In the genomic region with DNA sequence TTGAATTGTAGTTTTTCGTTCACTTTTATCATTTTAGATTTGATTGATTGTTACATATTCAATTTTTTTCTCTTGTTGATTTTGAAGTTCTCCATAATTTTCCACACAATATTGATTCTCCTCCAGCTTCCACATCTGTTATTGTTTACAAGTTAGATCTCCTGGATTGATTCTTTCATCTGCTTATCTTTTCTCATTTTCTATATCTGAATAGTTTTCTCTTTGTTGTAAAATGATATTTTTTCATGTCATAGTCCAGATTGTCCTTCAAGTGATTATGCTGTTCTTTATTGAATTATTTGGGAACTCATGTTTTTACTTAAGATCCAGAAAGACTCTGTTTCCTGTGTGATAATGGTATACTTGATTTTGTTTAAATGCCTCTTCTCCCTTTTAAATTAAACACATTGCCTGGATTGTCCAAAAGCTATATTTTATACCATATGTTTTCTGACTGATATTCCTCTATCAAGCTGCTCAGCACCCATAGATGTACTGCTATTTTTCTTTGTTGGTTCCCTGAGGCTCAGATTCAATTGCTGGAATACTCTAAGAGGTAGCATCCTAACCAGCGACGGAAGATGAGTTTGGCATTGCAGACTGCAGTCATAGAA, we compare ENCODE assay signal across 1 cellular context.
TF ChIP-seq lines count a peak whose summit lies in the region.

No MANE protein-coding gene starts in this region.

TF ChIP-seq in H1, 55 proteins besides CTCF, POLR2A, EP300 and RAD21:
- TF ChIP-seq, protein P1, sequence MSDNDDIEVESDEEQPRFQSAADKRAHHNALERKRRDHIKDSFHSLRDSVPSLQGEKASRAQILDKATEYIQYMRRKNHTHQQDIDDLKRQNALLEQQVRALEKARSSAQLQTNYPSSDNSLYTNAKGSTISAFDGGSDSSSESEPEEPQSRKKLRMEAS (IDR thresholded peaks at IDR 0.05): no peak
- no peak for TF ChIP-seq CHD2 (IDR thresholded peaks at IDR 0.05; ENCODE audit: low read length)
- TF ChIP-seq HDAC2 (IDR thresholded peaks at IDR 0.05; ENCODE audit: borderline replicate concordance in 1 of 2, low read depth in 2 of 2, low read length in 2 of 2): no peak
- no peak for TF ChIP-seq PHF8 (conservative IDR thresholded peaks at IDR 0.05; ENCODE audit: low read depth, low read length)
- TF ChIP-seq SIRT6 (IDR thresholded peaks at IDR 0.05; ENCODE audit: low read length): no peak
- no peak for TF ChIP-seq CBX5 (IDR thresholded peaks at IDR 0.05; ENCODE audit: low read depth, low read length)
- TF ChIP-seq SP1 (IDR thresholded peaks at IDR 0.05; ENCODE audit: low read depth, low read length): no peak
- no peak for TF ChIP-seq JUN (IDR thresholded peaks at IDR 0.05; ENCODE audit: low read depth, low read length)
- TF ChIP-seq HDAC6 (IDR thresholded peaks at IDR 0.05; ENCODE audit: low read depth, low read length): no peak
- TF ChIP-seq, protein P2, sequence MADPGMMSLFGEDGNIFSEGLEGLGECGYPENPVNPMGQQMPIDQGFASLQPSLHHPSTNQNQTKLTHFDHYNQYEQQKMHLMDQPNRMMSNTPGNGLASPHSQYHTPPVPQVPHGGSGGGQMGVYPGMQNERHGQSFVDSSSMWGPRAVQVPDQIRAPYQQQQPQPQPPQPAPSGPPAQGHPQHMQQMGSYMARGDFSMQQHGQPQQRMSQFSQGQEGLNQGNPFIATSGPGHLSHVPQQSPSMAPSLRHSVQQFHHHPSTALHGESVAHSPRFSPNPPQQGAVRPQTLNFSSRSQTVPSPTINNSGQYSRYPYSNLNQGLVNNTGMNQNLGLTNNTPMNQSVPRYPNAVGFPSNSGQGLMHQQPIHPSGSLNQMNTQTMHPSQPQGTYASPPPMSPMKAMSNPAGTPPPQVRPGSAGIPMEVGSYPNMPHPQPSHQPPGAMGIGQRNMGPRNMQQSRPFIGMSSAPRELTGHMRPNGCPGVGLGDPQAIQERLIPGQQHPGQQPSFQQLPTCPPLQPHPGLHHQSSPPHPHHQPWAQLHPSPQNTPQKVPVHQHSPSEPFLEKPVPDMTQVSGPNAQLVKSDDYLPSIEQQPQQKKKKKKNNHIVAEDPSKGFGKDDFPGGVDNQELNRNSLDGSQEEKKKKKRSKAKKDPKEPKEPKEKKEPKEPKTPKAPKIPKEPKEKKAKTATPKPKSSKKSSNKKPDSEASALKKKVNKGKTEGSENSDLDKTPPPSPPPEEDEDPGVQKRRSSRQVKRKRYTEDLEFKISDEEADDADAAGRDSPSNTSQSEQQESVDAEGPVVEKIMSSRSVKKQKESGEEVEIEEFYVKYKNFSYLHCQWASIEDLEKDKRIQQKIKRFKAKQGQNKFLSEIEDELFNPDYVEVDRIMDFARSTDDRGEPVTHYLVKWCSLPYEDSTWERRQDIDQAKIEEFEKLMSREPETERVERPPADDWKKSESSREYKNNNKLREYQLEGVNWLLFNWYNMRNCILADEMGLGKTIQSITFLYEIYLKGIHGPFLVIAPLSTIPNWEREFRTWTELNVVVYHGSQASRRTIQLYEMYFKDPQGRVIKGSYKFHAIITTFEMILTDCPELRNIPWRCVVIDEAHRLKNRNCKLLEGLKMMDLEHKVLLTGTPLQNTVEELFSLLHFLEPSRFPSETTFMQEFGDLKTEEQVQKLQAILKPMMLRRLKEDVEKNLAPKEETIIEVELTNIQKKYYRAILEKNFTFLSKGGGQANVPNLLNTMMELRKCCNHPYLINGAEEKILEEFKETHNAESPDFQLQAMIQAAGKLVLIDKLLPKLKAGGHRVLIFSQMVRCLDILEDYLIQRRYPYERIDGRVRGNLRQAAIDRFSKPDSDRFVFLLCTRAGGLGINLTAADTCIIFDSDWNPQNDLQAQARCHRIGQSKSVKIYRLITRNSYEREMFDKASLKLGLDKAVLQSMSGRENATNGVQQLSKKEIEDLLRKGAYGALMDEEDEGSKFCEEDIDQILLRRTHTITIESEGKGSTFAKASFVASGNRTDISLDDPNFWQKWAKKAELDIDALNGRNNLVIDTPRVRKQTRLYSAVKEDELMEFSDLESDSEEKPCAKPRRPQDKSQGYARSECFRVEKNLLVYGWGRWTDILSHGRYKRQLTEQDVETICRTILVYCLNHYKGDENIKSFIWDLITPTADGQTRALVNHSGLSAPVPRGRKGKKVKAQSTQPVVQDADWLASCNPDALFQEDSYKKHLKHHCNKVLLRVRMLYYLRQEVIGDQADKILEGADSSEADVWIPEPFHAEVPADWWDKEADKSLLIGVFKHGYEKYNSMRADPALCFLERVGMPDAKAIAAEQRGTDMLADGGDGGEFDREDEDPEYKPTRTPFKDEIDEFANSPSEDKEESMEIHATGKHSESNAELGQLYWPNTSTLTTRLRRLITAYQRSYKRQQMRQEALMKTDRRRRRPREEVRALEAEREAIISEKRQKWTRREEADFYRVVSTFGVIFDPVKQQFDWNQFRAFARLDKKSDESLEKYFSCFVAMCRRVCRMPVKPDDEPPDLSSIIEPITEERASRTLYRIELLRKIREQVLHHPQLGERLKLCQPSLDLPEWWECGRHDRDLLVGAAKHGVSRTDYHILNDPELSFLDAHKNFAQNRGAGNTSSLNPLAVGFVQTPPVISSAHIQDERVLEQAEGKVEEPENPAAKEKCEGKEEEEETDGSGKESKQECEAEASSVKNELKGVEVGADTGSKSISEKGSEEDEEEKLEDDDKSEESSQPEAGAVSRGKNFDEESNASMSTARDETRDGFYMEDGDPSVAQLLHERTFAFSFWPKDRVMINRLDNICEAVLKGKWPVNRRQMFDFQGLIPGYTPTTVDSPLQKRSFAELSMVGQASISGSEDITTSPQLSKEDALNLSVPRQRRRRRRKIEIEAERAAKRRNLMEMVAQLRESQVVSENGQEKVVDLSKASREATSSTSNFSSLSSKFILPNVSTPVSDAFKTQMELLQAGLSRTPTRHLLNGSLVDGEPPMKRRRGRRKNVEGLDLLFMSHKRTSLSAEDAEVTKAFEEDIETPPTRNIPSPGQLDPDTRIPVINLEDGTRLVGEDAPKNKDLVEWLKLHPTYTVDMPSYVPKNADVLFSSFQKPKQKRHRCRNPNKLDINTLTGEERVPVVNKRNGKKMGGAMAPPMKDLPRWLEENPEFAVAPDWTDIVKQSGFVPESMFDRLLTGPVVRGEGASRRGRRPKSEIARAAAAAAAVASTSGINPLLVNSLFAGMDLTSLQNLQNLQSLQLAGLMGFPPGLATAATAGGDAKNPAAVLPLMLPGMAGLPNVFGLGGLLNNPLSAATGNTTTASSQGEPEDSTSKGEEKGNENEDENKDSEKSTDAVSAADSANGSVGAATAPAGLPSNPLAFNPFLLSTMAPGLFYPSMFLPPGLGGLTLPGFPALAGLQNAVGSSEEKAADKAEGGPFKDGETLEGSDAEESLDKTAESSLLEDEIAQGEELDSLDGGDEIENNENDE (IDR thresholded peaks at IDR 0.05; ENCODE audit: insufficient replicate concordance, low read length): no peak
- TF ChIP-seq KDM1A (IDR thresholded peaks at IDR 0.05; ENCODE audit: borderline replicate concordance, low read length): no peak
- no peak for TF ChIP-seq SUZ12 (IDR thresholded peaks at IDR 0.05; ENCODE audit: low read length)
- no peak for TF ChIP-seq TCF12 (IDR thresholded peaks at IDR 0.05; ENCODE audit: low read depth, low read length)
- no peak for TF ChIP-seq EZH2 (IDR thresholded peaks at IDR 0.05; ENCODE audit: low read depth, low read length, severe bottlenecking)
- TF ChIP-seq CTBP2 (IDR thresholded peaks at IDR 0.05; ENCODE audit: borderline replicate concordance, insufficient read depth, insufficient read length, low read length): no peak
